In the genomic region with DNA sequence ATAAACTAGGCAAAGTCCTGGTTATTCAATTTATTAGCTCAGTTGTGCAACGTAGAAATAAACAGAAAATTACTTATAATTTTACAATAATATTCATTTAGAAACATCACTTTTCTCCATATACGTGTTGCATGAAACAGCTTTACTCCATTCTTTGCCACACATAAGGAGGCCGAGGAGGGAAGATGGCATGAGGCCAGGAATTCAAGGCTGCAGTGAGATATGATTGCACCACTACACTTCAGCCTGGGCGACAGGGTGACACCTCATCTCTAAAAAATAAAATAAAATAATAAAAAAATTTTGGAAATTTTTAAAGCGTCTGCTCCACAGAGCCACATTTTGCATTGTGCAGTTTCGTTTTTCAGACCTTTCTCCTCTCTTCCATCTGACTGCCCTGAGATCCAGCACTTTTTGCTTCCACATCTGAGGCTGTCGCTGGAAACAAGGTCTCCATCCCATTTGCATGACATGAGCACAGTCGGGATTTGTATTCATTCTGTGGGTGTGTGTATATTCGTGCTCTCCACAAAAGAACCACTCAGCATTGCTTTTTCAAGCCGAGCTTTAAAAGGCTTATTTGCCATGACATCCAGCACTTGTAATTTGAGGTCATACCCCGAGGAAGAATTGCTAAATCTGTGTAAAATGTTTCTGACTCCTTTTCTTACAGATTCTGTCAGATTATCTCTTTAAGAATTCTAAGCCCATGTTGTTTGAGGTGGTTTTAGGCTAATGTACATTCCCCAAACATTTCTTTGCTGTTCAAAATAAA, we compare ENCODE assay signal across 23 cellular contexts.
A peak's percentile ranks its signal among the peaks of the same experiment; 100 is the strongest.
DNase-seq lines count a peak whose midpoint lies in the region; ATAC-seq, FAIRE-seq and TF ChIP-seq lines count a peak whose summit lies in the region.
"Had no signal": no experiment of that assay in that cellular context is flagged by ENCODE, and none has a peak within 500 bp of the region (broad histone marks: within the 10 kb centered on the region; RNA-seq: fewer than 3 reads in every experiment).

No MANE protein-coding gene starts in this region.

- 62% methylated on average over 11 of the region's 11 CpGs; no CpG with 5 or more reads in 1 of the 2 experiments for WGBS in H1 (ENCODE audit: extremely low coverage in 1 of 2, insufficient coverage in 1 of 2, insufficient read length in 1 of 2, insufficient replicate concordance in 2 of 2, low coverage in 1 of 2, low lambda C conversion rate in 2 of 2, missing lambda C conversion rate in 1 of 2), 2 experiments

- H3K27me3 Mint-ChIP-seq in effector memory CD8-positive, alpha-beta T cell = peaks cover 0 to 2% of the 10 kb centered on the region in 2 donors
- H3K27me3 Mint-ChIP-seq: activated CD8-positive, alpha-beta memory T cell treated with anti-CD3 and anti-CD28 coated beads, Interleukin-2, amount 10 ng/mL, durations not matched to agents 7 days and 5 days had no signal

- peak overlapping the region; percentile 10 to 37; a peak in 1 of 4 replicates for H3K4me2 ChIP-seq in H1 (ENCODE audit: insufficient read depth in 1 of 2, low read depth in 2 of 2, low read length in 2 of 2)

- H4K20me1 ChIP-seq in H1 (replicated peaks in 1 of 2; ENCODE audit: control insufficient read depth in 1 of 2, insufficient read depth in 2 of 2, low read length in 2 of 2) = no peaks in the 10 kb centered on the region

- no peak for TF ChIP-seq EP300 in H1 (IDR thresholded peaks at IDR 0.05; ENCODE audit: borderline replicate concordance in 1 of 2, low read depth in 2 of 2, low read length in 2 of 2)

- H3K36me3 ChIP-seq in H1 (ENCODE audit: control insufficient read depth in 2 of 4, insufficient read depth in 4 of 4, low read length in 3 of 4) = no peaks in the 10 kb centered on the region
- H3K36me3 ChIP-seq: right lobe of liver, uterus had no signal

- no peak overlapping the region for H3K9ac ChIP-seq in H1 (replicated peaks in 1 of 4; ENCODE audit: extremely low read depth in 1 of 4, low read depth in 3 of 4, low read length in 3 of 4)

- no peak overlapping the region for H3K14ac ChIP-seq in H1 (ENCODE audit: insufficient read length)

- H3K23me2 ChIP-seq in H1 (ENCODE audit: low read depth, low read length) = no peaks in the 10 kb centered on the region

- H3K79me1 ChIP-seq in H1 (ENCODE audit: low read depth, low read length) = no peaks in the 10 kb centered on the region

- TF ChIP-seq RAD21 in H1 (IDR thresholded peaks at IDR 0.05 in 1 of 2, conservative IDR thresholded peaks at IDR 0.05 in 1 of 2; ENCODE audit: low read depth in 2 of 2, low read length in 2 of 2) = no peak

- no peaks in the 10 kb centered on the region for H3K9me3 ChIP-seq in H1 (ENCODE audit: insufficient read depth in 2 of 2, low read depth in 1 of 2, low read length in 1 of 2)
- H3K9me3 ChIP-seq: right lobe of liver, uterus had no signal

- 0 out of 2 replicates have a peak overlapping the region, but pooled peaks have one; percentile 30 for H2BK12ac ChIP-seq in H1 (ENCODE audit: low read depth, low read length)

- H2AFZ ChIP-seq in H1 (ENCODE audit: low read length) = peak overlapping the region; percentile 79; the same call in 1 of the 2 replicates

- H3K9me3 Mint-ChIP-seq in effector memory CD8-positive, alpha-beta T cell = peaks cover 11 to 12% of the 10 kb centered on the region in 2 donors

- FAIRE-seq in H1 (lab: Jason Lieb, UNC) = no peak
- FAIRE-seq: HepG2 had no signal

- H2BK20ac ChIP-seq in H1 (ENCODE audit: low read length) = no peak overlapping the region

- no peak for ATAC-seq in effector memory CD8-positive, alpha-beta T cell (replicated peaks)
- ATAC-seq in GM21576 (IDR thresholded peaks at IDR 0.05; ENCODE audit: unreplicated experiment) = no peak
- ATAC-seq: activated CD8-positive, alpha-beta memory T cell treated with anti-CD3 and anti-CD28 coated beads, Interleukin-2, amount 10 ng/mL, durations not matched to agents 7 days and 5 days; HepG2; Panc1; right lobe of liver had no signal

- no peak for TF ChIP-seq CTCF in H1 (IDR thresholded peaks at IDR 0.05; ENCODE audit: control extremely low read depth in 1 of 3, insufficient read depth in 1 of 3, low read depth in 1 of 3, low read length in 3 of 3)

- no peak overlapping the region for H3K56ac ChIP-seq in H1 (replicated peaks; ENCODE audit: insufficient read length, low read depth, low read length)

- no peaks in the 10 kb centered on the region for H3K36me3 Mint-ChIP-seq in effector memory CD8-positive, alpha-beta T cell (ENCODE audit: insufficient read depth)
- H3K36me3 Mint-ChIP-seq: activated CD8-positive, alpha-beta memory T cell treated with anti-CD3 and anti-CD28 coated beads, Interleukin-2, amount 10 ng/mL, durations not matched to agents 7 days and 5 days had no signal

- no peak overlapping the region for H3K4me3 ChIP-seq in H1 (ENCODE audit: extremely low read depth in 1 of 4, insufficient read depth in 2 of 4, low read depth in 3 of 4, low read length in 4 of 4)
- H3K4me3 ChIP-seq: right lobe of liver, uterus had no signal

- H4K5ac ChIP-seq in H1 (ENCODE audit: insufficient read length, low read depth, low read length) = no peak overlapping the region

- H4K91ac ChIP-seq in H1 (replicated peaks; ENCODE audit: insufficient read length, low read length) = no peak overlapping the region

- H3K4ac ChIP-seq in H1 (replicated peaks; ENCODE audit: insufficient read length, low read depth, low read length) = no peak overlapping the region

- no peaks in the 10 kb centered on the region; a peak in 1 of 7 replicates for H3K27me3 ChIP-seq in H1 (replicated peaks in 1 of 4; ENCODE audit: control insufficient read depth in 3 of 4, extremely low read depth in 1 of 4, insufficient read depth in 3 of 4, low read length in 3 of 4)
- H3K27me3 ChIP-seq: right lobe of liver, uterus had no signal

- H3K27ac Mint-ChIP-seq in effector memory CD8-positive, alpha-beta T cell = no peak overlapping the region
- H3K27ac Mint-ChIP-seq: activated CD8-positive, alpha-beta memory T cell treated with anti-CD3 and anti-CD28 coated beads, Interleukin-2, amount 10 ng/mL, durations not matched to agents 7 days and 5 days had no signal

- H2AK5ac ChIP-seq in H1 (ENCODE audit: low read depth, low read length) = no peak overlapping the region

- H3K4me3 Mint-ChIP-seq in effector memory CD8-positive, alpha-beta T cell = no peak overlapping the region
- H3K4me3 Mint-ChIP-seq: activated CD8-positive, alpha-beta memory T cell treated with anti-CD3 and anti-CD28 coated beads, Interleukin-2, amount 10 ng/mL, durations not matched to agents 7 days and 5 days had no signal

- H4K8ac ChIP-seq in H1 (ENCODE audit: extremely low read depth, insufficient read depth, low read length) = no peak overlapping the region

- DNase-seq in EH (ENCODE audit: low read depth) (peak; percentile 15), NCI-H2227 (lab: John Stamatoyannopoulos, UW; ENCODE audit: unreplicated experiment) (peak; percentile 48), H1 (ENCODE audit: low read depth in 1 of 2, low spot score in 2 of 2) (no peak), pons (ENCODE audit: low spot score) (peak; percentile 9)
- no peak for DNase-seq in effector memory CD8-positive, alpha-beta T cell
- no peak for DNase-seq in activated CD4-positive, alpha-beta T cell treated with anti-CD3 and anti-CD28 coated beads for 4 hours
- DNase-seq: activated CD4-positive, alpha-beta T cell treated with anti-CD3 and anti-CD28 coated beads for 1 hour; activated CD8-positive, alpha-beta memory T cell treated with anti-CD3 and anti-CD28 coated beads, Interleukin-2, amount 10 ng/mL, durations not matched to agents 7 days and 5 days; activated effector memory CD4-positive, alpha-beta T cell treated with Interleukin-2 at 50 U/mL for 16 hours; cerebellar nuclear complex; effector memory CD4-positive, alpha-beta T cell; EL; GOT3; hippocampal formation; NCI-H1694; NCI-H524; right lobe of liver; stimulated activated CD4-positive, alpha-beta T cell treated with anti-CD3 and anti-CD28 coated beads, Interleukin-1b, Interleukin-23, amount 100 ng/mL, for 48 hours; T1000; uterus had no signal

- no peak overlapping the region for H2BK120ac ChIP-seq in H1 (replicated peaks; ENCODE audit: low read depth, low read length)

- H3K79me2 ChIP-seq in H1 (ENCODE audit: control insufficient read depth in 1 of 2, insufficient read depth in 2 of 2, low read length in 2 of 2) = no peaks in the 10 kb centered on the region

- no peak for TF ChIP-seq POLR2A in H1 (IDR thresholded peaks at IDR 0.05; ENCODE audit: control extremely low read depth in 1 of 2, low read depth in 2 of 2, low read length in 2 of 2)

- no peaks in the 10 kb centered on the region for H3K4me1 Mint-ChIP-seq in effector memory CD8-positive, alpha-beta T cell (ENCODE audit: low read depth in 2 of 2)
- H3K4me1 Mint-ChIP-seq: activated CD8-positive, alpha-beta memory T cell treated with anti-CD3 and anti-CD28 coated beads, Interleukin-2, amount 10 ng/mL, durations not matched to agents 7 days and 5 days had no signal

- no peak overlapping the region for H3K23ac ChIP-seq in H1 (ENCODE audit: insufficient read length)

- no peak overlapping the region for H3K18ac ChIP-seq in H1 (ENCODE audit: extremely low read depth, low read length)

- H2BK15ac ChIP-seq in H1 (ENCODE audit: low read length) = no peak overlapping the region

- no peak overlapping the region for H2BK5ac ChIP-seq in H1 (ENCODE audit: low read depth, low read length)

- CTCF ChIA-PET in H1 (lab: Charles Lee; ENCODE audit: partially characterized antibody) = interaction anchor here (0.6 to 3.1 kb wide), 5 partner anchors 10 to 488 kb away, joined by 3 to 9 read pairs (median 3); no protein-coding TSS in a partner anchor

- H3K4me1 ChIP-seq in H1 (replicated peaks in 1 of 4; ENCODE audit: control insufficient read depth in 3 of 4, insufficient read depth in 4 of 4, low read length in 3 of 4) = peaks cover 0 to 4% (median 1%) of the 10 kb centered on the region in 4 experiments; a peak in 4 of 7 replicates
- H3K4me1 ChIP-seq: right lobe of liver, uterus had no signal

- no peak overlapping the region for H3K27ac ChIP-seq in H1 (ENCODE audit: low read depth, low read length)
- H3K27ac ChIP-seq: right lobe of liver, uterus had no signal

- POLR2A ChIA-PET in H1 (lab: Charles Lee; ENCODE audit: partially characterized antibody) = interaction anchor here (1.0 kb wide), 1 partner anchor 8 kb away, joined by 3 read pairs; no protein-coding TSS in a partner anchor

TF ChIP-seq in H1, 55 proteins besides CTCF, POLR2A, EP300 and RAD21 (continues in another document):
- no peak for TF ChIP-seq RBBP5 (IDR thresholded peaks at IDR 0.05; ENCODE audit: borderline replicate concordance, low read depth, low read length)
- TF ChIP-seq POLR2AphosphoS5 (IDR thresholded peaks at IDR 0.05; ENCODE audit: low read depth, low read length) = no peak

Comparison
In these comparisons a context has a peak if more than half of its experiments do, and no peak if none do; other contexts are left out.
1. DNase-seq: peak in EH (single experiment), NCI-H2227 (single experiment) and pons (single experiment); none in H1 (0 of 2), effector memory CD8-positive, alpha-beta T cell (0 of 3) and activated CD4-positive, alpha-beta T cell treated with anti-CD3 and anti-CD28 coated beads for 4 hours (0 of 2).